ENCODE assay signal across 1 cellular context in genomic region chr7:75650671-75651070, GRCh38.
TF ChIP-seq lines count a peak whose summit lies in the region.

No MANE protein-coding gene starts in this region.

TF ChIP-seq in WTC11, 78 proteins besides CTCF, POLR2A, EP300 and RAD21 (continued from another document):
- no peak for TF ChIP-seq ATF6 (CRISPR knock-in tag; IDR thresholded peaks at IDR 0.05)
